ENCODE assay signal across 25 cellular contexts in the genomic region with DNA sequence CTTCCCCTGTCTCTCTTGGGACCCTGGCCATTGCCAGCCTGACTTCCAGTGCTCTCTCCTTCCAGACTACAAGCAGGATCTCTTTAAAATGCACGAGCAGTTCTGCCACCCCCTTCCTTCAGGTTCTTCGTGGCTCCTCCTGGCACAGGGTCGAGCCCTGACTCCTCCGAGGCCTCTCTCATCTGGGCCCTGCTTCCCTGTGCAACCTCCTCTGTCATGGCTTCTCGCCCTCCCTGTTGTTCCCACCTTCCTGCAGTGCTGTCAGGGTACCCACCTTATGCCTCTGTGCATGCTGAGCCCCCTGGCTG.
"Had no signal": no experiment of that assay in that cellular context is flagged by ENCODE, and none has a peak within 500 bp of the region (broad histone marks: within the 10 kb centered on the region; RNA-seq: fewer than 3 reads in every experiment).

No MANE protein-coding gene starts in this region.

- H3K27me3 ChIP-seq: colonic mucosa, esophagus muscularis mucosa, foreskin keratinocyte, gastroesophageal sphincter, heart right ventricle, left lung, right atrium auricular region, thyroid gland had no signal

- DNase-seq: colonic mucosa; effector memory CD4-positive, alpha-beta T cell; foreskin keratinocyte; glutamatergic neuron; heart right ventricle; hippocampal formation; left cardiac atrium; left lung; mesendoderm; midbrain; naive thymus-derived CD4-positive, alpha-beta T cell; stimulated activated CD4-positive, alpha-beta T cell treated with anti-CD3 and anti-CD28 coated beads, Interleukin-4, amount 100 ng/mL, for 4 hours; stimulated activated naive CD4-positive, alpha-beta T cell; stimulated activated naive CD8-positive, alpha-beta T cell treated with anti-CD3 and anti-CD28 coated beads, Interleukin-15, amount 100 ng/mL, for 72 hours; thyroid gland; trophoblast cell had no signal

- H3K27ac Mint-ChIP-seq: dendritic cell treated with granulocyte-macrophage colony-stimulating factor and Interleukin-4, amounts not matched to agents 40 ng/mL and 50 ng/mL, for 4 days had no signal

- ATAC-seq: foreskin keratinocyte; gastroesophageal sphincter; left cardiac atrium; left lung; naive thymus-derived CD4-positive, alpha-beta T cell; sciatic nerve; stimulated activated naive CD8-positive, alpha-beta T cell treated with anti-CD3 and anti-CD28 coated beads, Interleukin-15, amount 100 ng/mL, for 72 hours had no signal

- H3K4me1 ChIP-seq: colonic mucosa, foreskin keratinocyte, gastroesophageal sphincter, left lung, prostate gland had no signal

- H3K4me3 Mint-ChIP-seq: central memory CD8-positive, alpha-beta T cell; dendritic cell treated with granulocyte-macrophage colony-stimulating factor and Interleukin-4, amounts not matched to agents 40 ng/mL and 50 ng/mL, for 4 days; naive thymus-derived CD4-positive, alpha-beta T cell; stimulated activated naive CD8-positive, alpha-beta T cell treated with anti-CD3 and anti-CD28 coated beads, Interleukin-15, amount 100 ng/mL, for 72 hours had no signal

- H3K4me2 ChIP-seq: smooth muscle cell had no signal

- H3K4me3 ChIP-seq: colonic mucosa, esophagus muscularis mucosa, gastroesophageal sphincter, heart right ventricle, left lung, prostate gland, right atrium auricular region, smooth muscle cell, thyroid gland had no signal

- H3K36me3 ChIP-seq: colonic mucosa, left lung, neutrophil, prostate gland, thyroid gland had no signal

- H3K9me3 ChIP-seq: colonic mucosa, esophagus muscularis mucosa, gastroesophageal sphincter, heart right ventricle, left lung, neutrophil, prostate gland, right atrium auricular region, thyroid gland had no signal

- H3K9me3 Mint-ChIP-seq: central memory CD8-positive, alpha-beta T cell; dendritic cell treated with granulocyte-macrophage colony-stimulating factor and Interleukin-4, amounts not matched to agents 40 ng/mL and 50 ng/mL, for 4 days; naive thymus-derived CD4-positive, alpha-beta T cell; stimulated activated naive CD8-positive, alpha-beta T cell treated with anti-CD3 and anti-CD28 coated beads, Interleukin-15, amount 100 ng/mL, for 72 hours had no signal

- H3K27ac ChIP-seq: colonic mucosa, esophagus muscularis mucosa, foreskin keratinocyte, gastroesophageal sphincter, heart right ventricle, left lung, neutrophil, prostate gland, right atrium auricular region, thyroid gland had no signal
